12 cellular contexts compared by ENCODE assay signal in genomic region chr3:89145995-89146394, GRCh38. TPM values are rescaled to one million over a fixed set of nuclear protein-coding genes. Genes with fewer than 3 reads are reported as not detected.
DNase-seq lines count a peak whose midpoint lies in the region; ATAC-seq and TF ChIP-seq lines count a peak whose summit lies in the region.
"Had no signal": no experiment of that assay in that cellular context is flagged by ENCODE, and none has a peak within 500 bp of the region (broad histone marks: within the 10 kb centered on the region; RNA-seq: fewer than 3 reads in every experiment).

No MANE protein-coding gene starts in this region.

- no peak for TF ChIP-seq POLR2A in Peyer's patch (IDR thresholded peaks at IDR 0.05)

- H3K4me3 ChIP-seq in fibroblast of the aortic adventitia (ENCODE audit: low read depth, low read length): no peak overlapping the region
- H3K4me3 ChIP-seq in Peyer's patch: no peak overlapping the region
- H3K4me3 ChIP-seq: right lobe of liver had no signal

- H3K4me1 ChIP-seq in Peyer's patch: no peaks in the 10 kb centered on the region
- H3K4me1 ChIP-seq: right lobe of liver had no signal

- H3K36me3 ChIP-seq in Peyer's patch: no peaks in the 10 kb centered on the region
- H3K36me3 ChIP-seq: right lobe of liver had no signal

- DNase-seq in EH (ENCODE audit: low read depth) (peak; percentile 76), RKO (ENCODE audit: low spot score) (peak; percentile 80), fibroblast of the aortic adventitia (ENCODE audit: low read depth) (peak; percentile 81), renal cortical epithelial cell (ENCODE audit: low read depth) (peak; percentile 53), DMS153 (lab: John Stamatoyannopoulos, UW) (no peak), Peyer's patch (no peak)
- DNase-seq: activated naive CD8-positive, alpha-beta T cell treated with anti-CD3 and anti-CD28 coated beads, Interleukin-2, amount 50 U/mL, for 24 hours; erythroblast; NCI-H524 treated with DMSO at 0.1 percent for 48 hours; right lobe of liver had no signal

- H3K9me3 ChIP-seq in Peyer's patch: no peaks in the 10 kb centered on the region
- H3K9me3 ChIP-seq: right lobe of liver had no signal

- TF ChIP-seq CTCF in fibroblast of the aortic adventitia (IDR thresholded peaks at IDR 0.05; ENCODE audit: insufficient read depth, low read length) (no peak), Peyer's patch (IDR thresholded peaks at IDR 0.05) (no peak)

- no peak overlapping the region for H3K27ac ChIP-seq in Peyer's patch
- H3K27ac ChIP-seq: right lobe of liver had no signal

- no peaks in the 10 kb centered on the region for H3K27me3 ChIP-seq in Peyer's patch
- H3K27me3 ChIP-seq: right lobe of liver had no signal

- no peak for ATAC-seq in GM18502 (IDR thresholded peaks at IDR 0.05; ENCODE audit: poor library complexity, unreplicated experiment)
- no peak for ATAC-seq in GM19351 (IDR thresholded peaks at IDR 0.05; ENCODE audit: unreplicated experiment)
- ATAC-seq: activated naive CD8-positive, alpha-beta T cell treated with anti-CD3 and anti-CD28 coated beads, Interleukin-2, amount 50 U/mL, for 24 hours had no signal

RNA-seq across cellular contexts. Expression of gene EPHA3, which starts 38.6 kb away (rescaled TPM):
- total RNA-seq in fibroblast of the aortic adventitia (ENCODE audit: low replicate concordance) (0.98 and 6.1 TPM in 2 replicates), renal cortical epithelial cell (0.17 and 0.45 TPM in 2 replicates), Peyer's patch (1 to 10 TPM in 1 of 4 donors, under 1 TPM in 3; 0.53 to 3.3 (median 0.88) TPM)

Comparison
In these comparisons a context has a peak if more than half of its experiments do, and no peak if none do; other contexts are left out.
1. DNase-seq: peak in EH (single experiment), RKO (single experiment), fibroblast of the aortic adventitia (single experiment) and renal cortical epithelial cell (single experiment); none in DMS153 (single experiment) and Peyer's patch (0 of 3).